In genomic region chr6:31927868-31928671, GRCh38 we compare ENCODE assay signal across 13 cellular contexts. TPM values are rescaled to one million over a fixed set of nuclear protein-coding genes. Genes with fewer than 3 reads are reported as not detected.
DNase-seq lines count a peak whose midpoint lies in the region; ATAC-seq and TF ChIP-seq lines count a peak whose summit lies in the region.
"Had no signal": no experiment of that assay in that cellular context is flagged by ENCODE, and none has a peak within 500 bp of the region (broad histone marks: within the 10 kb centered on the region; RNA-seq: fewer than 3 reads in every experiment).

No MANE protein-coding gene starts in this region.

- peak overlapping the region; percentile 78 for H2AFZ ChIP-seq in MM.1S (ENCODE audit: low read length)

- intact Hi-C loops in sciatic nerve (cut with DNase I), result no loop called here

- no peaks in the 10 kb centered on the region for H3K79me2 ChIP-seq in MM.1S (ENCODE audit: low read length)

- no peaks in the 10 kb centered on the region for H3K9me2 ChIP-seq in MM.1S (replicated peaks; ENCODE audit: insufficient read depth, low read length)

- H3K4me2 ChIP-seq in MM.1S (ENCODE audit: low read depth, low read length), result peak overlapping the region; percentile 31

- H4K20me1 ChIP-seq in MM.1S (ENCODE audit: insufficient read depth, low read length), result no peaks in the 10 kb centered on the region

- H3K4me1 ChIP-seq in MM.1S (ENCODE audit: low read length), result no peaks in the 10 kb centered on the region

- H3K4me3 ChIP-seq in MM.1S (ENCODE audit: low read length), result peak overlapping the region; percentile 28; the same call in 1 of the 2 replicates
- peak overlapping the region; percentile 33 for H3K4me3 ChIP-seq in fibroblast of villous mesenchyme (ENCODE audit: low read depth, low read length)

- TF ChIP-seq CTCF in MM.1S (IDR thresholded peaks at IDR 0.05; ENCODE audit: low read length) (no peak), fibroblast of villous mesenchyme (IDR thresholded peaks at IDR 0.05; ENCODE audit: insufficient read depth, low read depth, low read length) (no peak)

- no peaks in the 10 kb centered on the region for H3K36me3 ChIP-seq in MM.1S (replicated peaks; ENCODE audit: insufficient read depth, low read length)

- DNase-seq in MM.1S (no peak), fibroblast of villous mesenchyme (ENCODE audit: low read depth) (no peak), sciatic nerve (ENCODE audit: low spot score) (no peak), islet precursor cell (no peak)
- no peak for DNase-seq in activated effector memory CD4-positive, alpha-beta T cell treated with Interleukin-2 at 50 U/mL for 16 hours
- DNase-seq: activated B cell treated with CpG ODN at 0.5 μM for 24 hours; activated naive CD4-positive, alpha-beta T cell treated with anti-CD3 and anti-CD28 coated beads, Interleukin-2, amount 50 U/mL, for 16 hours; AML-193; DMS53; NCI-H1105; NCI-H446 treated with DMSO at 0.1 percent for 48 hours; stimulated activated naive CD8-positive, alpha-beta T cell treated with anti-CD3 and anti-CD28 coated beads, Interleukin-15, Interleukin-2, amounts not matched to agents 100 U/mL and 50 U/mL, for 24 hours had no signal

- H3K27ac ChIP-seq in MM.1S (ENCODE audit: low read length), result no peak overlapping the region

- H3F3A ChIP-seq in MM.1S (ENCODE audit: insufficient read depth, low read length), result no peaks in the 10 kb centered on the region

- ATAC-seq in sciatic nerve, result peak; percentile 42
- no peak for ATAC-seq in HG03442 (IDR thresholded peaks at IDR 0.05; ENCODE audit: unreplicated experiment)
- ATAC-seq: stimulated activated naive CD8-positive, alpha-beta T cell treated with anti-CD3 and anti-CD28 coated beads, Interleukin-15, Interleukin-2, amounts not matched to agents 100 U/mL and 50 U/mL, for 24 hours had no signal

- H3K27me3 ChIP-seq in MM.1S (replicated peaks; ENCODE audit: insufficient read depth, low read length), result no peaks in the 10 kb centered on the region; the same call in 1 of the 2 replicates

- no peak overlapping the region for H3K9ac ChIP-seq in MM.1S (ENCODE audit: low read length)

- H3K9me3 ChIP-seq in MM.1S (replicated peaks; ENCODE audit: insufficient read depth, low read length), result no peaks in the 10 kb centered on the region

RNA-seq across cellular contexts. Expression of gene C2, which starts 0.6 kb away (rescaled TPM):
- 1.3 and 2.3 TPM in 2 replicates for total RNA-seq in fibroblast of villous mesenchyme
- 25.0 TPM for total RNA-seq in sciatic nerve

RNA-seq across cellular contexts. Expression of gene CFB, which starts 17.8 kb away (rescaled TPM):
- total RNA-seq in fibroblast of villous mesenchyme (3.5 and 12.1 TPM in 2 replicates), sciatic nerve (72.6 TPM)
- total RNA-seq: activated B cell treated with CpG ODN at 0.5 μM for 24 hours had no signal

RNA-seq across cellular contexts. Expression of gene ZBTB12, which starts 26.2 kb away (rescaled TPM):
- total RNA-seq in fibroblast of villous mesenchyme (1.9 and 3.0 TPM in 2 replicates), sciatic nerve (8.4 TPM)

RNA-seq across cellular contexts. Expression of gene EHMT2, which starts 30.6 kb away (rescaled TPM):
- total RNA-seq in fibroblast of villous mesenchyme (38.0 and 42.7 TPM in 2 replicates), sciatic nerve (49.4 TPM)

RNA-seq across cellular contexts. Expression of gene NELFE, which starts 30.7 kb away (rescaled TPM):
- 106 and 120 TPM in 2 replicates for total RNA-seq in fibroblast of villous mesenchyme
- total RNA-seq in sciatic nerve, result 55.1 TPM
